Comparison of ENCODE assay signal across 21 cellular contexts in genomic region chr17:17553217-17554195, GRCh38. TPM values are rescaled to one million over a fixed set of nuclear protein-coding genes. Genes with fewer than 3 reads are reported as not detected.
"Had no signal": no experiment of that assay in that cellular context is flagged by ENCODE, and none has a peak within 500 bp of the region (broad histone marks: within the 10 kb centered on the region; RNA-seq: fewer than 3 reads in every experiment).

No MANE protein-coding gene starts in this region.

- DNase-seq: activated CD4-positive, alpha-beta memory T cell treated with anti-CD3 and anti-CD28 coated beads, Interleukin-2, amount 10 ng/mL, durations not matched to agents 7 days and 5 days; activated CD4-positive, alpha-beta T cell treated with anti-CD3 and anti-CD28 coated beads for 48 hours; activated CD4-positive, CD25-positive, alpha-beta regulatory T cell; activated naive CD4-positive, alpha-beta T cell treated with Interleukin-2 at 50 U/mL for 16 hours; activated naive CD8-positive, alpha-beta T cell treated with anti-CD3 and anti-CD28 coated beads, Interleukin-2, amount 10 ng/mL, durations not matched to agents 7 days and 5 days; activated T-cell treated with anti-CD3 and anti-CD28 coated beads, Interleukin-2, amount 50 U/mL, for 1 hour; body of pancreas; central memory CD4-positive, alpha-beta T cell; dorsolateral prefrontal cortex; foreskin fibroblast; glutamatergic neuron; mesendoderm; naive thymus-derived CD4-positive, alpha-beta T cell; occipital lobe; stimulated activated CD4-positive, alpha-beta T cell treated with anti-CD3 and anti-CD28 coated beads, Interleukin-15, amount 100 ng/mL, for 24 hours; stimulated activated CD4-positive, alpha-beta T cell treated with anti-CD3 and anti-CD28 coated beads, Interleukin-2, amount 100 ng/mL, for 48 hours; T-cell had no signal

- H3K9me3 ChIP-seq: body of pancreas, thoracic aorta, upper lobe of left lung had no signal

- H3K36me3 ChIP-seq: thoracic aorta, upper lobe of left lung had no signal

- H3K27ac ChIP-seq: body of pancreas, dorsolateral prefrontal cortex, skin epidermis, thoracic aorta, upper lobe of left lung had no signal

- H3K4me3 ChIP-seq: body of pancreas, dorsolateral prefrontal cortex, skin epidermis, thoracic aorta, upper lobe of left lung had no signal

- H3K27me3 ChIP-seq: body of pancreas, dorsolateral prefrontal cortex, upper lobe of left lung had no signal

- ATAC-seq: body of pancreas; naive thymus-derived CD4-positive, alpha-beta T cell; SK-N-SH treated with all-trans-retinoic acid at 6 μM for 48 hours; T-cell had no signal

- H3K4me1 ChIP-seq: body of pancreas, upper lobe of left lung had no signal

RNA-seq across cellular contexts. Expression of gene RASD1, which starts 57.3 kb away (rescaled TPM):
- polyA plus RNA-seq: naive thymus-derived CD4-positive, alpha-beta T cell had no signal
